ENCODE assay signal across 1 cellular context in the genomic region with DNA sequence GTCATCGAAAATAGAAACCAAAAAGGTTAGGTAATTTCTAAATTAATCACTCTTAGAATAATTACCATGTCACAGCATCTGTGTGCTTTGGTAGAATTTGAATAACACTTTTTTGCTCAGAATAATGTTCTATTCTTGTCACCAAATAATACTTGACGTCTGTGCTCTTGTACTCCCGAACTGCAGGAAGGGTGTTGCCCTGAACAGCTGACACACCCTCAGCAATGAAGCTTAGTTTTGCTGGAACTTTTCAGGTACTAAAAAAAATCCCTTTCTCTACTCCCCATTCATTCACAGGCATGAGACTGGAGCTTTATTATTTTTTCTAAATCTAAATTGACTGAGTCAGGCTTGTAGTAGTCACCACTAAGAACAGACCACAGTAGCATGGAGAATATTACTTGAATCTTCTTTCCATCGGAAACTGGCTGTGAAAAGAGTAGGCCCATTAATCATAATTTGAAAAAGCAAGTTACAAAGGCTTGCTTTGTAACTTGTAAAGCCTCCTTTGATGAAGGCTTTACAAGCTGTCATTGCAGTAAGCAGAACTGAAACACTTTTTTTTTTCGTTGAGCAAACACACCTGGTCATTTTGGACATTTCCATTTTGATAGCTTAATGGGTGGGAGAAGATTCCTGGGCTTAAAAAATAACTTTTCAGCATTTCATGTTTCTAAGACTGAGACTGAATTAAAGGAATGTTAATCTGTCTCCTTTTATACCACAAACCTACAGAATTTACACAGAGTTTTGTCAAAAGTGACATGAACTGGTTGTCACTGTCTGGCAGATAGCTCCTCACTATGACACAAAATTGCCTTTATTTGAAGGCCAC.
TF ChIP-seq lines count a peak whose summit lies in the region.

No MANE protein-coding gene starts in this region.

TF ChIP-seq in GM12878, 131 proteins besides CTCF, POLR2A, EP300 and RAD21 (continued from another document and continues in another):
- TF ChIP-seq, protein P1, sequence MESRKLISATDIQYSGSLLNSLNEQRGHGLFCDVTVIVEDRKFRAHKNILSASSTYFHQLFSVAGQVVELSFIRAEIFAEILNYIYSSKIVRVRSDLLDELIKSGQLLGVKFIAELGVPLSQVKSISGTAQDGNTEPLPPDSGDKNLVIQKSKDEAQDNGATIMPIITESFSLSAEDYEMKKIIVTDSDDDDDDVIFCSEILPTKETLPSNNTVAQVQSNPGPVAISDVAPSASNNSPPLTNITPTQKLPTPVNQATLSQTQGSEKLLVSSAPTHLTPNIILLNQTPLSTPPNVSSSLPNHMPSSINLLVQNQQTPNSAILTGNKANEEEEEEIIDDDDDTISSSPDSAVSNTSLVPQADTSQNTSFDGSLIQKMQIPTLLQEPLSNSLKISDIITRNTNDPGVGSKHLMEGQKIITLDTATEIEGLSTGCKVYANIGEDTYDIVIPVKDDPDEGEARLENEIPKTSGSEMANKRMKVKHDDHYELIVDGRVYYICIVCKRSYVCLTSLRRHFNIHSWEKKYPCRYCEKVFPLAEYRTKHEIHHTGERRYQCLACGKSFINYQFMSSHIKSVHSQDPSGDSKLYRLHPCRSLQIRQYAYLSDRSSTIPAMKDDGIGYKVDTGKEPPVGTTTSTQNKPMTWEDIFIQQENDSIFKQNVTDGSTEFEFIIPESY (IDR thresholded peaks at IDR 0.05) = 0 out of 2 replicates have a peak, but pooled peaks have one; percentile 9
- TF ChIP-seq, protein P2, sequence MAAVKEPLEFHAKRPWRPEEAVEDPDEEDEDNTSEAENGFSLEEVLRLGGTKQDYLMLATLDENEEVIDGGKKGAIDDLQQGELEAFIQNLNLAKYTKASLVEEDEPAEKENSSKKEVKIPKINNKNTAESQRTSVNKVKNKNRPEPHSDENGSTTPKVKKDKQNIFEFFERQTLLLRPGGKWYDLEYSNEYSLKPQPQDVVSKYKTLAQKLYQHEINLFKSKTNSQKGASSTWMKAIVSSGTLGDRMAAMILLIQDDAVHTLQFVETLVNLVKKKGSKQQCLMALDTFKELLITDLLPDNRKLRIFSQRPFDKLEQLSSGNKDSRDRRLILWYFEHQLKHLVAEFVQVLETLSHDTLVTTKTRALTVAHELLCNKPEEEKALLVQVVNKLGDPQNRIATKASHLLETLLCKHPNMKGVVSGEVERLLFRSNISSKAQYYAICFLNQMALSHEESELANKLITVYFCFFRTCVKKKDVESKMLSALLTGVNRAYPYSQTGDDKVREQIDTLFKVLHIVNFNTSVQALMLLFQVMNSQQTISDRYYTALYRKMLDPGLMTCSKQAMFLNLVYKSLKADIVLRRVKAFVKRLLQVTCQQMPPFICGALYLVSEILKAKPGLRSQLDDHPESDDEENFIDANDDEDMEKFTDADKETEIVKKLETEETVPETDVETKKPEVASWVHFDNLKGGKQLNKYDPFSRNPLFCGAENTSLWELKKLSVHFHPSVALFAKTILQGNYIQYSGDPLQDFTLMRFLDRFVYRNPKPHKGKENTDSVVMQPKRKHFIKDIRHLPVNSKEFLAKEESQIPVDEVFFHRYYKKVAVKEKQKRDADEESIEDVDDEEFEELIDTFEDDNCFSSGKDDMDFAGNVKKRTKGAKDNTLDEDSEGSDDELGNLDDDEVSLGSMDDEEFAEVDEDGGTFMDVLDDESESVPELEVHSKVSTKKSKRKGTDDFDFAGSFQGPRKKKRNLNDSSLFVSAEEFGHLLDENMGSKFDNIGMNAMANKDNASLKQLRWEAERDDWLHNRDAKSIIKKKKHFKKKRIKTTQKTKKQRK (IDR thresholded peaks at IDR 0.05; ENCODE audit: low read depth, low read length) = no peak
- TF ChIP-seq, protein P3, sequence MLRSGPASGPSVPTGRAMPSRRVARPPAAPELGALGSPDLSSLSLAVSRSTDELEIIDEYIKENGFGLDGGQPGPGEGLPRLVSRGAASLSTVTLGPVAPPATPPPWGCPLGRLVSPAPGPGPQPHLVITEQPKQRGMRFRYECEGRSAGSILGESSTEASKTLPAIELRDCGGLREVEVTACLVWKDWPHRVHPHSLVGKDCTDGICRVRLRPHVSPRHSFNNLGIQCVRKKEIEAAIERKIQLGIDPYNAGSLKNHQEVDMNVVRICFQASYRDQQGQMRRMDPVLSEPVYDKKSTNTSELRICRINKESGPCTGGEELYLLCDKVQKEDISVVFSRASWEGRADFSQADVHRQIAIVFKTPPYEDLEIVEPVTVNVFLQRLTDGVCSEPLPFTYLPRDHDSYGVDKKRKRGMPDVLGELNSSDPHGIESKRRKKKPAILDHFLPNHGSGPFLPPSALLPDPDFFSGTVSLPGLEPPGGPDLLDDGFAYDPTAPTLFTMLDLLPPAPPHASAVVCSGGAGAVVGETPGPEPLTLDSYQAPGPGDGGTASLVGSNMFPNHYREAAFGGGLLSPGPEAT (IDR thresholded peaks at IDR 0.05; ENCODE audit: low read depth) = peak; percentile 96
- TF ChIP-seq ETV6 (conservative IDR thresholded peaks at IDR 0.05 in 1 of 2, IDR thresholded peaks at IDR 0.05 in 1 of 2; ENCODE audit: borderline replicate concordance in 1 of 2, low read depth in 1 of 2) (peak in 1 of 2 experiments; percentile 74; a peak in 1 of 4 replicates), RCOR1 (conservative IDR thresholded peaks at IDR 0.05; ENCODE audit: low read depth, low read length) (0 out of 2 replicates have a peak, but pooled peaks have one; percentile 76), SIX5 (IDR thresholded peaks at IDR 0.05; ENCODE audit: low read depth, low read length, severe bottlenecking) (no peak), MEF2A (IDR thresholded peaks at IDR 0.05; ENCODE audit: insufficient read depth, low read depth, low read length) (peak; percentile 79), ZNF207 (IDR thresholded peaks at IDR 0.05; ENCODE audit: borderline replicate concordance) (peak; percentile 72; the same call in 1 of the 2 replicates), SRF (IDR thresholded peaks at IDR 0.05; ENCODE audit: low read depth in 2 of 2, low read length in 2 of 2) (no peak), SUPT20H (IDR thresholded peaks at IDR 0.05; ENCODE audit: borderline replicate concordance, control insufficient read depth, low read depth, low read length) (no peak), NR2C2 (IDR thresholded peaks at IDR 0.05; ENCODE audit: borderline replicate concordance, control insufficient read depth, insufficient read length, low read depth) (no peak), ZBED1 (IDR thresholded peaks at IDR 0.05; ENCODE audit: borderline replicate concordance) (peak; percentile 82; the same call in 1 of the 2 replicates), ZNF622 (IDR thresholded peaks at IDR 0.05) (no peak), FOXM1 (IDR thresholded peaks at IDR 0.05; ENCODE audit: low read depth, low read length) (peak; percentile 95), TCF3 (IDR thresholded peaks at IDR 0.05; ENCODE audit: borderline replicate concordance, insufficient read depth, low read depth, low read length) (peak; percentile 98), RUNX3 (IDR thresholded peaks at IDR 0.05; ENCODE audit: low read length) (peak; percentile 83), TBL1XR1 (IDR thresholded peaks at IDR 0.05; ENCODE audit: low read depth, low read length) (peak; percentile 48; the same call in 1 of the 2 replicates), POU2F2 (IDR thresholded peaks at IDR 0.05; ENCODE audit: borderline replicate concordance, low read depth, low read length) (peak; percentile 46; the same call in 1 of the 3 replicates), EZH2 (IDR thresholded peaks at IDR 0.05; ENCODE audit: borderline replicate concordance, control insufficient read depth, low read depth, low read length) (no peak), NR2C1 (IDR thresholded peaks at IDR 0.05) (no peak), HDGF (IDR thresholded peaks at IDR 0.05) (no peak), NFIC (IDR thresholded peaks at IDR 0.05; ENCODE audit: low read depth, low read length) (peak; percentile 98), POLR2AphosphoS2 (IDR thresholded peaks at IDR 0.05; ENCODE audit: low read depth, low read length) (no peak)
- TF ChIP-seq, protein P4, sequence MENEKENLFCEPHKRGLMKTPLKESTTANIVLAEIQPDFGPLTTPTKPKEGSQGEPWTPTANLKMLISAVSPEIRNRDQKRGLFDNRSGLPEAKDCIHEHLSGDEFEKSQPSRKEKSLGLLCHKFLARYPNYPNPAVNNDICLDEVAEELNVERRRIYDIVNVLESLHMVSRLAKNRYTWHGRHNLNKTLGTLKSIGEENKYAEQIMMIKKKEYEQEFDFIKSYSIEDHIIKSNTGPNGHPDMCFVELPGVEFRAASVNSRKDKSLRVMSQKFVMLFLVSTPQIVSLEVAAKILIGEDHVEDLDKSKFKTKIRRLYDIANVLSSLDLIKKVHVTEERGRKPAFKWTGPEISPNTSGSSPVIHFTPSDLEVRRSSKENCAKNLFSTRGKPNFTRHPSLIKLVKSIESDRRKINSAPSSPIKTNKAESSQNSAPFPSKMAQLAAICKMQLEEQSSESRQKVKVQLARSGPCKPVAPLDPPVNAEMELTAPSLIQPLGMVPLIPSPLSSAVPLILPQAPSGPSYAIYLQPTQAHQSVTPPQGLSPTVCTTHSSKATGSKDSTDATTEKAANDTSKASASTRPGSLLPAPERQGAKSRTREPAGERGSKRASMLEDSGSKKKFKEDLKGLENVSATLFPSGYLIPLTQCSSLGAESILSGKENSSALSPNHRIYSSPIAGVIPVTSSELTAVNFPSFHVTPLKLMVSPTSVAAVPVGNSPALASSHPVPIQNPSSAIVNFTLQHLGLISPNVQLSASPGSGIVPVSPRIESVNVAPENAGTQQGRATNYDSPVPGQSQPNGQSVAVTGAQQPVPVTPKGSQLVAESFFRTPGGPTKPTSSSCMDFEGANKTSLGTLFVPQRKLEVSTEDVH (IDR thresholded peaks at IDR 0.05; ENCODE audit: low read depth, partially characterized antibody) = peak; percentile 54
- TF ChIP-seq, protein P5, sequence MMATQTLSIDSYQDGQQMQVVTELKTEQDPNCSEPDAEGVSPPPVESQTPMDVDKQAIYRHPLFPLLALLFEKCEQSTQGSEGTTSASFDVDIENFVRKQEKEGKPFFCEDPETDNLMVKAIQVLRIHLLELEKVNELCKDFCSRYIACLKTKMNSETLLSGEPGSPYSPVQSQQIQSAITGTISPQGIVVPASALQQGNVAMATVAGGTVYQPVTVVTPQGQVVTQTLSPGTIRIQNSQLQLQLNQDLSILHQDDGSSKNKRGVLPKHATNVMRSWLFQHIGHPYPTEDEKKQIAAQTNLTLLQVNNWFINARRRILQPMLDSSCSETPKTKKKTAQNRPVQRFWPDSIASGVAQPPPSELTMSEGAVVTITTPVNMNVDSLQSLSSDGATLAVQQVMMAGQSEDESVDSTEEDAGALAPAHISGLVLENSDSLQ (IDR thresholded peaks at IDR 0.05) = peak; percentile 95
- TF ChIP-seq, protein P6, sequence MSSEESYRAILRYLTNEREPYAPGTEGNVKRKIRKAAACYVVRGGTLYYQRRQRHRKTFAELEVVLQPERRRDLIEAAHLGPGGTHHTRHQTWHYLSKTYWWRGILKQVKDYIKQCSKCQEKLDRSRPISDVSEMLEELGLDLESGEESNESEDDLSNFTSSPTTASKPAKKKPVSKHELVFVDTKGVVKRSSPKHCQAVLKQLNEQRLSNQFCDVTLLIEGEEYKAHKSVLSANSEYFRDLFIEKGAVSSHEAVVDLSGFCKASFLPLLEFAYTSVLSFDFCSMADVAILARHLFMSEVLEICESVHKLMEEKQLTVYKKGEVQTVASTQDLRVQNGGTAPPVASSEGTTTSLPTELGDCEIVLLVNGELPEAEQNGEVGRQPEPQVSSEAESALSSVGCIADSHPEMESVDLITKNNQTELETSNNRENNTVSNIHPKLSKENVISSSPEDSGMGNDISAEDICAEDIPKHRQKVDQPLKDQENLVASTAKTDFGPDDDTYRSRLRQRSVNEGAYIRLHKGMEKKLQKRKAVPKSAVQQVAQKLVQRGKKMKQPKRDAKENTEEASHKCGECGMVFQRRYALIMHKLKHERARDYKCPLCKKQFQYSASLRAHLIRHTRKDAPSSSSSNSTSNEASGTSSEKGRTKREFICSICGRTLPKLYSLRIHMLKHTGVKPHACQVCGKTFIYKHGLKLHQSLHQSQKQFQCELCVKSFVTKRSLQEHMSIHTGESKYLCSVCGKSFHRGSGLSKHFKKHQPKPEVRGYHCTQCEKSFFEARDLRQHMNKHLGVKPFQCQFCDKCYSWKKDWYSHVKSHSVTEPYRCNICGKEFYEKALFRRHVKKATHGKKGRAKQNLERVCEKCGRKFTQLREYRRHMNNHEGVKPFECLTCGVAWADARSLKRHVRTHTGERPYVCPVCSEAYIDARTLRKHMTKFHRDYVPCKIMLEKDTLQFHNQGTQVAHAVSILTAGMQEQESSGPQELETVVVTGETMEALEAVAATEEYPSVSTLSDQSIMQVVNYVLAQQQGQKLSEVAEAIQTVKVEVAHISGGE (CRISPR knock-in tag; IDR thresholded peaks at IDR 0.05) = no peak
- TF ChIP-seq, protein P7, sequence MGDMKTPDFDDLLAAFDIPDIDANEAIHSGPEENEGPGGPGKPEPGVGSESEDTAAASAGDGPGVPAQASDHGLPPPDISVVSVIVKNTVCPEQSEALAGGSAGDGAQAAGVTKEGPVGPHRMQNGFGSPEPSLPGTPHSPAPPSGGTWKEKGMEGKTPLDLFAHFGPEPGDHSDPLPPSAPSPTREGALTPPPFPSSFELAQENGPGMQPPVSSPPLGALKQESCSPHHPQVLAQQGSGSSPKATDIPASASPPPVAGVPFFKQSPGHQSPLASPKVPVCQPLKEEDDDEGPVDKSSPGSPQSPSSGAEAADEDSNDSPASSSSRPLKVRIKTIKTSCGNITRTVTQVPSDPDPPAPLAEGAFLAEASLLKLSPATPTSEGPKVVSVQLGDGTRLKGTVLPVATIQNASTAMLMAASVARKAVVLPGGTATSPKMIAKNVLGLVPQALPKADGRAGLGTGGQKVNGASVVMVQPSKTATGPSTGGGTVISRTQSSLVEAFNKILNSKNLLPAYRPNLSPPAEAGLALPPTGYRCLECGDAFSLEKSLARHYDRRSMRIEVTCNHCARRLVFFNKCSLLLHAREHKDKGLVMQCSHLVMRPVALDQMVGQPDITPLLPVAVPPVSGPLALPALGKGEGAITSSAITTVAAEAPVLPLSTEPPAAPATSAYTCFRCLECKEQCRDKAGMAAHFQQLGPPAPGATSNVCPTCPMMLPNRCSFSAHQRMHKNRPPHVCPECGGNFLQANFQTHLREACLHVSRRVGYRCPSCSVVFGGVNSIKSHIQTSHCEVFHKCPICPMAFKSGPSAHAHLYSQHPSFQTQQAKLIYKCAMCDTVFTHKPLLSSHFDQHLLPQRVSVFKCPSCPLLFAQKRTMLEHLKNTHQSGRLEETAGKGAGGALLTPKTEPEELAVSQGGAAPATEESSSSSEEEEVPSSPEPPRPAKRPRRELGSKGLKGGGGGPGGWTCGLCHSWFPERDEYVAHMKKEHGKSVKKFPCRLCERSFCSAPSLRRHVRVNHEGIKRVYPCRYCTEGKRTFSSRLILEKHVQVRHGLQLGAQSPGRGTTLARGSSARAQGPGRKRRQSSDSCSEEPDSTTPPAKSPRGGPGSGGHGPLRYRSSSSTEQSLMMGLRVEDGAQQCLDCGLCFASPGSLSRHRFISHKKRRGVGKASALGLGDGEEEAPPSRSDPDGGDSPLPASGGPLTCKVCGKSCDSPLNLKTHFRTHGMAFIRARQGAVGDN (IDR thresholded peaks at IDR 0.05) = 0 out of 2 replicates have a peak, but pooled peaks have one; percentile 32
